ENCODE assay signal across 14 cellular contexts in the genomic region with DNA sequence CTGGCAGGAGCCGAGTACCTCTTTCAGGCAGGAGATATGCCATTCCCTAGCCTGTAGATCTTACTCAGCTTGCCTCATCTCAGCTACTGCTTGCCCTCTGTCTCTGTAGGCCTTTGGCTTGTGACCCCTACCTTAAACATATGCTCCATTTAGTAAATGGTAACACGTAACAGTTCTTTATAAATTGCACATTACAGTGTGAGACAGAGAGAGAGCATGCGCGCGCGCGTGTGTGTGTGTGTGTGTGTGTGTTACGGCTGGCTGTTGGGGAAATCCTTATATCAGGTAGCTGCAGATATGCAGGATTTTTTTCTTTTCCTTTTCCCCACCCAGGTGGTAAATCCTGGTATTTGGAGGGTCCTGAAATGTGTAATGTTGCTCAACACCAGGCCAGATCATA. TPM values are rescaled to one million over a fixed set of nuclear protein-coding genes. Genes with fewer than 3 reads are reported as not detected.
DNase-seq lines count a peak whose midpoint lies in the region; ATAC-seq, FAIRE-seq and TF ChIP-seq lines count a peak whose summit lies in the region.
"Had no signal": no experiment of that assay in that cellular context is flagged by ENCODE, and none has a peak within 500 bp of the region (broad histone marks: within the 10 kb centered on the region; RNA-seq: fewer than 3 reads in every experiment).

No MANE protein-coding gene starts in this region.

- H3K4me1 ChIP-seq in K562 (replicated peaks in 1 of 2; ENCODE audit: control insufficient read depth in 2 of 2, insufficient read depth in 2 of 2, low read length in 2 of 2), result peaks cover 51 to 66% of the 10 kb centered on the region in 2 experiments
- H3K4me1 ChIP-seq in tibial artery, result peaks cover 4 to 33% (median 23%) of the 10 kb centered on the region in 4 donors

- no peak for TF ChIP-seq RAD21 in K562 (CRISPR knock-in tag; conservative IDR thresholded peaks at IDR 0.05 in 1 of 2, IDR thresholded peaks at IDR 0.05 in 1 of 2)

- H3K4me3 ChIP-seq in LNCaP clone FGC (ENCODE audit: low read depth, low read length) (peak overlapping the region; percentile 77), K562 (no peak overlapping the region), tibial artery (no peak overlapping the region)
- H3K4me3 ChIP-seq: SK-N-MC had no signal

- peak overlapping the region; percentile 84 for H2AFZ ChIP-seq in K562 (ENCODE audit: low read depth, low read length)

- peak overlapping the region; percentile 23; the same call in 1 of the 2 replicates for H3K4me2 ChIP-seq in K562 (ENCODE audit: insufficient read depth, low read length)

- DNase-seq in LNCaP clone FGC (ENCODE audit: low read depth) (no peak), K562 (ENCODE audit: extremely low read depth in 1 of 4, low spot score in 3 of 4) (peak in 1 of 4 experiments; percentile 66), kidney glomerular epithelial cell (lab: John Stamatoyannopoulos, UW) (peak; percentile 30), tibial artery (no peak)
- DNase-seq in activated CD8-positive, alpha-beta memory T cell treated with anti-CD3 and anti-CD28 coated beads, Interleukin-2, amount 50 U/mL, for 48 hours, result no peak
- no peak for DNase-seq in stimulated activated naive CD8-positive, alpha-beta T cell treated with anti-CD3 and anti-CD28 coated beads, Interleukin-15, Interleukin-2, amounts not matched to agents 100 U/mL and 50 U/mL, for 24 hours
- DNase-seq: activated CD8-positive, alpha-beta memory T cell treated with anti-CD3 and anti-CD28 coated beads, Interleukin-2, amount 50 U/mL, for 4 hours; CD8-positive, alpha-beta memory T cell; GF-D8; midbrain; NCI-H2107; stimulated activated CD4-positive, alpha-beta T cell treated with anti-CD3 and anti-CD28 coated beads, Interleukin-1b, Interleukin-23, amount 100 ng/mL, for 48 hours had no signal

- intact Hi-C loops in K562 (cut with micrococcal nuclease) (no loop called here), tibial artery (cut with DNase I; ENCODE audit: low total_unique reads) (loop anchor here (10.0 kb wide), 1 partner anchor 46 kb away; a partner anchor contains a TSS)

- peak; percentile 58 for FAIRE-seq in K562 (lab: Jason Lieb, UNC)

- in situ Hi-C loops in K562 (cut with MboI), result no loop called here

- H4K20me1 ChIP-seq in K562 (replicated peaks; ENCODE audit: control insufficient read depth, insufficient read depth, low read length), result no peaks in the 10 kb centered on the region

- H3K9ac ChIP-seq in K562 (ENCODE audit: insufficient read depth in 1 of 2, low read depth in 2 of 2, low read length in 2 of 2), result peak overlapping the region; percentile 40 to 41; a peak in 2 of 4 replicates

- no peaks in the 10 kb centered on the region for H3K27me3 ChIP-seq in K562 (ENCODE audit: control insufficient read depth in 2 of 2, insufficient read depth in 2 of 2, low read length in 2 of 2)
- H3K27me3 ChIP-seq in tibial artery, result no peaks in the 10 kb centered on the region

- H3K79me2 ChIP-seq in K562 (ENCODE audit: control insufficient read depth, insufficient read depth, low read length), result no peaks in the 10 kb centered on the region

- no peak for TF ChIP-seq EP300 in K562 (IDR thresholded peaks at IDR 0.05; ENCODE audit: low read length)

- H3K27ac ChIP-seq in K562 (ENCODE audit: extremely low read depth, low read depth, low read length) (peak overlapping the region; percentile 56), tibial artery (peak overlapping the region; percentile 28 to 49)
- H3K27ac ChIP-seq: SK-N-MC had no signal

- no TSS peak for BruUV-seq in K562 (replicated peaks; lab: Mats Ljungman, UMichigan)

- 48% methylated on average over 8 of the region's 8 CpGs for WGBS in K562 (ENCODE audit: insufficient coverage, low coverage, missing lambda C conversion rate)

- POLR2A ChIA-PET in K562 (lab: Yijun Ruan, JAX), result interaction anchor here (0.7 to 1.2 kb wide), 2 partner anchors 14 to 36 kb away, joined by 3 read pairs; a partner anchor contains a TSS

- CTCF ChIA-PET in K562 (lab: Yijun Ruan, JAX; ENCODE audit: low intra/inter-chr PET ratio), result no interaction called here

- H3K9me3 ChIP-seq in K562 (replicated peaks; ENCODE audit: control insufficient read depth, insufficient read depth, low read depth, low read length) (no peaks in the 10 kb centered on the region), tibial artery (no peaks in the 10 kb centered on the region)

- TF ChIP-seq POLR2A in K562 (conservative IDR thresholded peaks at IDR 0.05) (no peak), GM18505 (IDR thresholded peaks at IDR 0.05; ENCODE audit: borderline replicate concordance, extremely low read depth, insufficient read depth, insufficient read length) (no peak)

- TF ChIP-seq CTCF in LNCaP clone FGC (IDR thresholded peaks at IDR 0.05; ENCODE audit: control insufficient read depth, extremely low read depth, insufficient read depth) (no peak), K562 (IDR thresholded peaks at IDR 0.05 in 2 of 3, conservative IDR thresholded peaks at IDR 0.05 in 1 of 3; ENCODE audit: insufficient read depth in 2 of 3, low read depth in 1 of 3, low read length in 3 of 3) (no peak), tibial artery (IDR thresholded peaks at IDR 0.05) (no peak)

- ATAC-seq in K562 (no peak), GM18505 (IDR thresholded peaks at IDR 0.05; ENCODE audit: unreplicated experiment) (no peak)
- no peak for ATAC-seq in stimulated activated naive CD8-positive, alpha-beta T cell treated with anti-CD3 and anti-CD28 coated beads, Interleukin-15, Interleukin-2, amounts not matched to agents 100 U/mL and 50 U/mL, for 24 hours

- no peaks in the 10 kb centered on the region for H3K36me3 ChIP-seq in K562 (ENCODE audit: control insufficient read depth, insufficient read depth, low read length)
- H3K36me3 ChIP-seq in tibial artery, result no peaks in the 10 kb centered on the region

- H3K9me1 ChIP-seq in K562 (ENCODE audit: control insufficient read depth, insufficient read depth, low read length), result no peaks in the 10 kb centered on the region

RNA-seq across cellular contexts. Expression of a gene that starts 4.2 kb away (rescaled TPM):
- total RNA-seq in K562 (2011; cell fraction: chromatin; rRNA removed; ENCODE audit: low replicate concordance), result 0.49 and 2.1 TPM in 2 replicates
- 1.7 and 3.2 TPM in 2 replicates for total RNA-seq in K562 (2011; cell fraction: nucleolus; rRNA removed)
- 0.73 and 4.7 TPM in 2 replicates for total RNA-seq in K562 (2011; cell fraction: nucleoplasm; rRNA removed)
- total RNA-seq in K562 (2014; rRNA removed) (1.0 and 3.5 TPM in 2 replicates), K562 (2014; rRNA removed; fragmentation: Illumina TruSeq; extraction: Trizol) (0.38 and 0.84 TPM in 2 replicates), K562 (2015; rRNA removed; fragmentation: Illumina TruSeq; extraction: Trizol) (0.65 and 1.4 TPM in 2 replicates), K562 (2021) (1.9 and 2.1 TPM in 2 replicates)
- polyA plus RNA-seq in K562 (2011; rRNA removed) (4.5 and 4.6 TPM in 2 replicates), K562 (2014; fragmentation: Illumina TruSeq; extraction: Trizol) (3.6 and 4.4 TPM in 2 replicates), K562 (2014; fragmentation: Nextera tagmentation; extraction: Ambion mirVana) (1 to 10 TPM; 3.4 to 4.1 TPM), K562 (2014; rRNA removed) (0.93 and 1.6 TPM in 2 replicates)
- 3.5 and 6.8 TPM in 2 replicates for polyA plus RNA-seq in K562 (2011; cell fraction: cytosol; rRNA removed)
- 3.8 and 4.9 TPM in 2 replicates for polyA plus RNA-seq in K562 (2011; cell fraction: nucleus; rRNA removed)
- 0.69 and 1.3 TPM in 2 replicates for polyA plus RNA-seq in K562 (2012)
- 1.9 and 3.0 TPM in 2 replicates for polyA minus RNA-seq in K562 (2011; rRNA and poly(A)+ RNA removed)
- 4.6 TPM in 1 of 2 replicates, not detected in the other for polyA minus RNA-seq in K562 (2011; cell fraction: cytosol; rRNA and poly(A)+ RNA removed)
- polyA minus RNA-seq in K562 (2011; cell fraction: nucleus; rRNA and poly(A)+ RNA removed), result 0.40 and 2.0 TPM in 2 replicates

RNA-seq across cellular contexts. Expression of a gene that starts 12.4 kb away (rescaled TPM):
- 6.6 and 11.8 TPM in 2 replicates for total RNA-seq in K562 (2011; cell fraction: chromatin; rRNA removed; ENCODE audit: low replicate concordance)
- total RNA-seq in K562 (2011; cell fraction: nucleolus; rRNA removed), result 9.3 and 13.7 TPM in 2 replicates
- 11.6 and 12.5 TPM in 2 replicates for total RNA-seq in K562 (2011; cell fraction: nucleoplasm; rRNA removed)
- total RNA-seq in K562 (2014; rRNA removed), result 60.7 and 74.0 TPM in 2 replicates
- 0.80 and 1.7 TPM in 2 replicates for total RNA-seq in K562 (2014; rRNA removed; fragmentation: Illumina TruSeq; extraction: Trizol)
- total RNA-seq in K562 (2015; rRNA removed; fragmentation: Illumina TruSeq; extraction: Trizol), result 6.5 and 7.5 TPM in 2 replicates
- total RNA-seq in K562 (2021), result 107 TPM in 2 replicates
- 24.7 and 26.4 TPM in 2 replicates for polyA plus RNA-seq in K562 (2011; rRNA removed)
- polyA plus RNA-seq in K562 (2011; cell fraction: cytosol; rRNA removed), result 41.0 and 143 TPM in 2 replicates
- 21.3 and 32.8 TPM in 2 replicates for polyA plus RNA-seq in K562 (2011; cell fraction: nucleus; rRNA removed)
- polyA plus RNA-seq in K562 (2012), result 67.8 and 104 TPM in 2 replicates
- polyA plus RNA-seq in K562 (2014; fragmentation: Illumina TruSeq; extraction: Trizol), result 12.1 and 31.5 TPM in 2 replicates
- polyA plus RNA-seq in K562 (2014; fragmentation: Nextera tagmentation; extraction: Ambion mirVana), result 1 to 10 TPM in 1 of 2 experiments, under 1 TPM in 1; 0.44 to 1.1 TPM
- polyA plus RNA-seq in K562 (2014; rRNA removed), result 179 and 181 TPM in 2 replicates
- polyA minus RNA-seq in K562 (2011; rRNA and poly(A)+ RNA removed), result 1.6 and 1.9 TPM in 2 replicates
- polyA minus RNA-seq in K562 (2011; cell fraction: cytosol; rRNA and poly(A)+ RNA removed), result 10.9 and 22.5 TPM in 2 replicates
- polyA minus RNA-seq in K562 (2011; cell fraction: nucleus; rRNA and poly(A)+ RNA removed), result 5.1 and 10.1 TPM in 2 replicates
- polyA plus RNA-seq: CD8-positive, alpha-beta memory T cell had no signal

RNA-seq across cellular contexts. Expression of a gene that starts 35.5 kb away (rescaled TPM):
- not detected in 2 replicates for total RNA-seq in K562 (2011; cell fraction: chromatin; rRNA removed; ENCODE audit: low replicate concordance)
- not detected in 2 replicates for total RNA-seq in K562 (2011; cell fraction: nucleolus; rRNA removed)
- total RNA-seq in K562 (2011; cell fraction: nucleoplasm; rRNA removed), result not detected in 2 replicates
- total RNA-seq in K562 (2014; rRNA removed) (not detected in 2 replicates), K562 (2014; rRNA removed; fragmentation: Illumina TruSeq; extraction: Trizol) (not detected in 2 replicates), K562 (2015; rRNA removed; fragmentation: Illumina TruSeq; extraction: Trizol) (not detected in 2 replicates), K562 (2021) (not detected in 2 replicates)
- polyA plus RNA-seq in K562 (2011; rRNA removed) (not detected in 2 replicates), K562 (2014; fragmentation: Illumina TruSeq; extraction: Trizol) (not detected in 2 replicates), K562 (2014; fragmentation: Nextera tagmentation; extraction: Ambion mirVana) (not detected), K562 (2014; rRNA removed) (3.2 TPM in 1 of 2 replicates, not detected in the other)
- polyA plus RNA-seq in K562 (2011; cell fraction: cytosol; rRNA removed), result 0.57 TPM in 1 of 2 replicates, not detected in the other
- polyA plus RNA-seq in K562 (2011; cell fraction: nucleus; rRNA removed), result not detected in 2 replicates
- polyA plus RNA-seq in K562 (2012), result 0.29 TPM in 1 of 2 replicates, not detected in the other
- not detected in 2 replicates for polyA minus RNA-seq in K562 (2011; rRNA and poly(A)+ RNA removed)
- not detected in 2 replicates for polyA minus RNA-seq in K562 (2011; cell fraction: cytosol; rRNA and poly(A)+ RNA removed)
- 0.81 TPM in 1 of 2 replicates, not detected in the other for polyA minus RNA-seq in K562 (2011; cell fraction: nucleus; rRNA and poly(A)+ RNA removed)
- total RNA-seq: CD8-positive, alpha-beta memory T cell had no signal

RNA-seq across cellular contexts. Expression of a gene that starts 44.5 kb away (rescaled TPM):
- total RNA-seq in K562 (2011; cell fraction: chromatin; rRNA removed; ENCODE audit: low replicate concordance), result 5.0 and 8.4 TPM in 2 replicates
- total RNA-seq in K562 (2011; cell fraction: nucleolus; rRNA removed), result 4.9 and 7.2 TPM in 2 replicates
- 5.0 and 6.9 TPM in 2 replicates for total RNA-seq in K562 (2011; cell fraction: nucleoplasm; rRNA removed)
- total RNA-seq in K562 (2014; rRNA removed) (4.1 and 4.6 TPM in 2 replicates), K562 (2014; rRNA removed; fragmentation: Illumina TruSeq; extraction: Trizol) (1.1 and 1.6 TPM in 2 replicates), K562 (2015; rRNA removed; fragmentation: Illumina TruSeq; extraction: Trizol) (2.2 and 2.3 TPM in 2 replicates), K562 (2021) (5.7 and 6.2 TPM in 2 replicates)
- polyA plus RNA-seq in K562 (2011; rRNA removed) (3.1 and 3.6 TPM in 2 replicates), K562 (2014; fragmentation: Illumina TruSeq; extraction: Trizol) (3.8 and 5.0 TPM in 2 replicates), K562 (2014; fragmentation: Nextera tagmentation; extraction: Ambion mirVana) (under 1 TPM; 0.10 to 0.29 TPM), K562 (2014; rRNA removed) (4.2 and 5.5 TPM in 2 replicates)
- 5.9 and 11.0 TPM in 2 replicates for polyA plus RNA-seq in K562 (2011; cell fraction: cytosol; rRNA removed)
- polyA plus RNA-seq in K562 (2011; cell fraction: nucleus; rRNA removed), result 5.7 and 8.6 TPM in 2 replicates
- 1.1 and 3.6 TPM in 2 replicates for polyA plus RNA-seq in K562 (2012)
- 2.2 and 2.6 TPM in 2 replicates for polyA minus RNA-seq in K562 (2011; rRNA and poly(A)+ RNA removed)
- 1.0 and 2.2 TPM in 2 replicates for polyA minus RNA-seq in K562 (2011; cell fraction: cytosol; rRNA and poly(A)+ RNA removed)
- 2.0 and 2.7 TPM in 2 replicates for polyA minus RNA-seq in K562 (2011; cell fraction: nucleus; rRNA and poly(A)+ RNA removed)
- polyA plus RNA-seq: CD8-positive, alpha-beta memory T cell had no signal

RNA-seq across cellular contexts. Expression of a gene that starts 47.2 kb away (rescaled TPM):
- total RNA-seq in K562 (2011; cell fraction: chromatin; rRNA removed; ENCODE audit: low replicate concordance), result 108 and 422 TPM in 2 replicates
- total RNA-seq in K562 (2011; cell fraction: nucleolus; rRNA removed), result 844 and 880 TPM in 2 replicates
- 389 and 454 TPM in 2 replicates for total RNA-seq in K562 (2011; cell fraction: nucleoplasm; rRNA removed)
- total RNA-seq in K562 (2014; rRNA removed) (397 and 458 TPM in 2 replicates), K562 (2014; rRNA removed; fragmentation: Illumina TruSeq; extraction: Trizol) (92.4 and 102 TPM in 2 replicates), K562 (2015; rRNA removed; fragmentation: Illumina TruSeq; extraction: Trizol) (213 and 217 TPM in 2 replicates), K562 (2021) (329 and 345 TPM in 2 replicates)
- polyA plus RNA-seq in K562 (2011; rRNA removed) (400 and 618 TPM in 2 replicates), K562 (2014; fragmentation: Illumina TruSeq; extraction: Trizol) (323 and 490 TPM in 2 replicates), K562 (2014; fragmentation: Nextera tagmentation; extraction: Ambion mirVana) (10 to 100 TPM in 1 of 2 experiments, 1 to 10 TPM in 1; 8.5 to 84.7 TPM), K562 (2014; rRNA removed) (586 and 617 TPM in 2 replicates)
- 1,022 and 1,984 TPM in 2 replicates for polyA plus RNA-seq in K562 (2011; cell fraction: cytosol; rRNA removed)
- 645 and 781 TPM in 2 replicates for polyA plus RNA-seq in K562 (2011; cell fraction: nucleus; rRNA removed)
- polyA plus RNA-seq in K562 (2012), result 339 and 566 TPM in 2 replicates
- polyA minus RNA-seq in K562 (2011; rRNA and poly(A)+ RNA removed), result 79.0 and 123 TPM in 2 replicates
- 183 and 249 TPM in 2 replicates for polyA minus RNA-seq in K562 (2011; cell fraction: cytosol; rRNA and poly(A)+ RNA removed)
- 64.5 and 82.9 TPM in 2 replicates for polyA minus RNA-seq in K562 (2011; cell fraction: nucleus; rRNA and poly(A)+ RNA removed)
